ENCODE assay signal across 25 cellular contexts in the genomic region with DNA sequence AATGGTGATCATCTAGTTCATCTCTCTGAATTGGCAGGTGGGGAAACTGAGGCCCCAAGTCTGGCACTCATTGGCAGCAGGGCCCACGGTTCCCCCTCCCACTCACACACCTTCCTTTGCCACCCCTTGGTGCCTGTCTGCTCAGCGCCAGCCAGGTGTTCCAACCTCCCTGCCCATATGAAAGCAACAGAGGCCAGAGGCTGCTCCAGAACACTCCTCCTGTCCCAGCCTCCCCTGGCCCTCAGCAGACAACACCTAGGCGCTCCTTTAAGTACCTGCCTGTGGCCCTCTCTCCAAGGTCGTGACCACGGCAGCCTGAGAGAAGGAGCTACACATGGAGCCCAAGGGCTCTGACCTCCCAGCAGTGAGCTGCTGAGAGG.
DNase-seq lines count a peak whose midpoint lies in the region; ATAC-seq and TF ChIP-seq lines count a peak whose summit lies in the region.
"Had no signal": no experiment of that assay in that cellular context is flagged by ENCODE, and none has a peak within 500 bp of the region (broad histone marks: within the 10 kb centered on the region; RNA-seq: fewer than 3 reads in every experiment).

No MANE protein-coding gene starts in this region.

- intact Hi-C loops in natural killer cell (cut with micrococcal nuclease): no loop called here
- intact Hi-C loops in ovary (cut with DNase I): no loop called here

- no peak for TF ChIP-seq POLR2A in ovary (IDR thresholded peaks at IDR 0.05)

- no peaks in the 10 kb centered on the region for H3K4me1 Mint-ChIP-seq in natural killer cell treated with Interleukin-12 subunit alpha and Interleukin-12 subunit beta and Interleukin-15 and Interleukin-18, amount 100 ng/mL, for 72 hours (ENCODE audit: low read depth in 2 of 2)
- no peaks in the 10 kb centered on the region for H3K4me1 Mint-ChIP-seq in natural killer cell
- H3K4me1 Mint-ChIP-seq in effector memory CD8-positive, alpha-beta T cell (ENCODE audit: low read depth in 2 of 2): no peaks in the 10 kb centered on the region
- H3K4me1 Mint-ChIP-seq: CD8-positive, alpha-beta memory T cell; IgD-negative memory B cell; mesothelial cell of epicardium; naive thymus-derived CD4-positive, alpha-beta T cell had no signal

- no peaks in the 10 kb centered on the region for H3K9me3 Mint-ChIP-seq in natural killer cell treated with Interleukin-12 subunit alpha and Interleukin-12 subunit beta and Interleukin-15 and Interleukin-18, amount 100 ng/mL, for 72 hours
- no peaks in the 10 kb centered on the region for H3K9me3 Mint-ChIP-seq in natural killer cell
- H3K9me3 Mint-ChIP-seq in effector memory CD8-positive, alpha-beta T cell: no peaks in the 10 kb centered on the region
- H3K9me3 Mint-ChIP-seq: activated T-cell treated with anti-CD3 and anti-CD28 coated beads, Interleukin-2, amount 50 U/mL, for 4 hours; CD8-positive, alpha-beta memory T cell; dendritic cell treated with granulocyte-macrophage colony-stimulating factor and Interleukin-4, amounts not matched to agents 40 ng/mL and 50 ng/mL, for 4 days; IgD-negative memory B cell; mesothelial cell of epicardium had no signal

- TF ChIP-seq CTCF in natural killer cell (IDR thresholded peaks at IDR 0.05) (no peak), coronary artery (IDR thresholded peaks at IDR 0.05) (no peak), ovary (IDR thresholded peaks at IDR 0.05) (no peak)

- ATAC-seq in natural killer cell treated with Interleukin-12 subunit alpha and Interleukin-12 subunit beta and Interleukin-15 and Interleukin-18, amount 100 ng/mL, for 72 hours: no peak
- ATAC-seq in natural killer cell (no peak), HG02970 (IDR thresholded peaks at IDR 0.05; ENCODE audit: low FRiP score, unreplicated experiment) (no peak)
- ATAC-seq in effector memory CD8-positive, alpha-beta T cell (replicated peaks): no peak
- ATAC-seq: activated CD4-positive, CD25-positive, alpha-beta regulatory T cell treated with anti-CD3 and anti-CD28 coated beads, Interleukin-2, amount 50 U/mL, for 24 hours; activated T-cell treated with anti-CD3 and anti-CD28 coated beads, Interleukin-2, amount 50 U/mL, for 4 hours; esophagus mucosa; naive thymus-derived CD4-positive, alpha-beta T cell had no signal

- no peaks in the 10 kb centered on the region for H3K36me3 ChIP-seq in ovary
- H3K36me3 ChIP-seq: thoracic aorta had no signal

- no peaks in the 10 kb centered on the region for H3K9me3 ChIP-seq in ovary
- H3K9me3 ChIP-seq: thoracic aorta had no signal

- no peak for TF ChIP-seq EP300 in ovary (IDR thresholded peaks at IDR 0.05)

- H3K36me3 Mint-ChIP-seq in natural killer cell treated with Interleukin-12 subunit alpha and Interleukin-12 subunit beta and Interleukin-15 and Interleukin-18, amount 100 ng/mL, for 72 hours: no peaks in the 10 kb centered on the region
- no peaks in the 10 kb centered on the region for H3K36me3 Mint-ChIP-seq in natural killer cell
- no peaks in the 10 kb centered on the region for H3K36me3 Mint-ChIP-seq in effector memory CD8-positive, alpha-beta T cell (ENCODE audit: insufficient read depth)
- H3K36me3 Mint-ChIP-seq: CD8-positive, alpha-beta memory T cell; IgD-negative memory B cell; mesothelial cell of epicardium; naive thymus-derived CD4-positive, alpha-beta T cell had no signal

- no peaks in the 10 kb centered on the region for H3K27me3 ChIP-seq in ovary

- H3K27me3 Mint-ChIP-seq in natural killer cell treated with Interleukin-12 subunit alpha and Interleukin-12 subunit beta and Interleukin-15 and Interleukin-18, amount 100 ng/mL, for 72 hours: no peaks in the 10 kb centered on the region
- H3K27me3 Mint-ChIP-seq in natural killer cell (ENCODE audit: low read depth in 2 of 2): no peaks in the 10 kb centered on the region
- H3K27me3 Mint-ChIP-seq in effector memory CD8-positive, alpha-beta T cell: peaks cover 9 to 33% of the 10 kb centered on the region in 2 donors
- H3K27me3 Mint-ChIP-seq: dendritic cell treated with granulocyte-macrophage colony-stimulating factor and Interleukin-4, amounts not matched to agents 40 ng/mL and 50 ng/mL, for 4 days had no signal

- H3K4me3 ChIP-seq in coronary artery: no peak overlapping the region
- no peak overlapping the region for H3K4me3 ChIP-seq in ovary
- H3K4me3 ChIP-seq: thoracic aorta had no signal

- 83 to 88% (median 84%) methylated on average over 5 of the region's 5 CpGs for WGBS in ovary, 3 donors

- peak; percentile 26 for DNase-seq in natural killer cell treated with Interleukin-12 subunit alpha and Interleukin-12 subunit beta and Interleukin-15 and Interleukin-18, amount 100 ng/mL, for 72 hours (ENCODE audit: low spot score)
- DNase-seq in natural killer cell (no peak), coronary artery (ENCODE audit: low spot score) (peak; percentile 54), ovary (peak in 3 of 5 donors; percentile 4 to 15 (median 5)), DMS79 treated with DMSO at 0.1 percent for 48 hours (lab: John Stamatoyannopoulos, UW) (no peak)
- DNase-seq in effector memory CD8-positive, alpha-beta T cell: no peak
- DNase-seq: activated naive CD4-positive, alpha-beta T cell; activated T-cell treated with anti-CD3 and anti-CD28 coated beads, Interleukin-2, amount 50 U/mL, for 4 hours; central memory CD4-positive, alpha-beta T cell; foreskin fibroblast; NCI-H2107; NCI-H345; NCI-H69; occipital lobe; SHP77; stimulated activated naive CD4-positive, alpha-beta T cell treated with Interleukin-2 at 50 U/mL for 16 hours had no signal

- H3K4me1 ChIP-seq in ovary (ENCODE audit: insufficient read depth): no peaks in the 10 kb centered on the region

- H3K4me3 Mint-ChIP-seq in natural killer cell treated with Interleukin-12 subunit alpha and Interleukin-12 subunit beta and Interleukin-15 and Interleukin-18, amount 100 ng/mL, for 72 hours: no peak overlapping the region
- H3K4me3 Mint-ChIP-seq in natural killer cell: no peak overlapping the region
- H3K4me3 Mint-ChIP-seq in effector memory CD8-positive, alpha-beta T cell: no peak overlapping the region
- H3K4me3 Mint-ChIP-seq: activated T-cell treated with anti-CD3 and anti-CD28 coated beads, Interleukin-2, amount 50 U/mL, for 4 hours; CD8-positive, alpha-beta memory T cell; dendritic cell treated with granulocyte-macrophage colony-stimulating factor and Interleukin-4, amounts not matched to agents 40 ng/mL and 50 ng/mL, for 4 days; IgD-negative memory B cell; mesothelial cell of epicardium had no signal

- H3K27ac Mint-ChIP-seq in natural killer cell treated with Interleukin-12 subunit alpha and Interleukin-12 subunit beta and Interleukin-15 and Interleukin-18, amount 100 ng/mL, for 72 hours: no peak overlapping the region
- no peak overlapping the region for H3K27ac Mint-ChIP-seq in natural killer cell
- no peak overlapping the region for H3K27ac Mint-ChIP-seq in effector memory CD8-positive, alpha-beta T cell
- H3K27ac Mint-ChIP-seq: CD8-positive, alpha-beta memory T cell; dendritic cell treated with granulocyte-macrophage colony-stimulating factor and Interleukin-4, amounts not matched to agents 40 ng/mL and 50 ng/mL, for 4 days; mesothelial cell of epicardium; naive thymus-derived CD4-positive, alpha-beta T cell had no signal

- H3K27ac ChIP-seq in coronary artery: no peak overlapping the region
- H3K27ac ChIP-seq in ovary: no peak overlapping the region
- H3K27ac ChIP-seq: thoracic aorta had no signal

Comparison
In these comparisons a context has a peak if more than half of its experiments do, and no peak if none do; other contexts are left out.
1. DNase-seq: peak in natural killer cell treated with Interleukin-12 subunit alpha and Interleukin-12 subunit beta and Interleukin-15 and Interleukin-18, amount 100 ng/mL, for 72 hours (single experiment), coronary artery (single experiment) and ovary (3 of 5); none in natural killer cell (single experiment), DMS79 treated with DMSO at 0.1 percent for 48 hours (single experiment) and effector memory CD8-positive, alpha-beta T cell (0 of 3).